21 cellular contexts compared by ENCODE assay signal in the genomic region with DNA sequence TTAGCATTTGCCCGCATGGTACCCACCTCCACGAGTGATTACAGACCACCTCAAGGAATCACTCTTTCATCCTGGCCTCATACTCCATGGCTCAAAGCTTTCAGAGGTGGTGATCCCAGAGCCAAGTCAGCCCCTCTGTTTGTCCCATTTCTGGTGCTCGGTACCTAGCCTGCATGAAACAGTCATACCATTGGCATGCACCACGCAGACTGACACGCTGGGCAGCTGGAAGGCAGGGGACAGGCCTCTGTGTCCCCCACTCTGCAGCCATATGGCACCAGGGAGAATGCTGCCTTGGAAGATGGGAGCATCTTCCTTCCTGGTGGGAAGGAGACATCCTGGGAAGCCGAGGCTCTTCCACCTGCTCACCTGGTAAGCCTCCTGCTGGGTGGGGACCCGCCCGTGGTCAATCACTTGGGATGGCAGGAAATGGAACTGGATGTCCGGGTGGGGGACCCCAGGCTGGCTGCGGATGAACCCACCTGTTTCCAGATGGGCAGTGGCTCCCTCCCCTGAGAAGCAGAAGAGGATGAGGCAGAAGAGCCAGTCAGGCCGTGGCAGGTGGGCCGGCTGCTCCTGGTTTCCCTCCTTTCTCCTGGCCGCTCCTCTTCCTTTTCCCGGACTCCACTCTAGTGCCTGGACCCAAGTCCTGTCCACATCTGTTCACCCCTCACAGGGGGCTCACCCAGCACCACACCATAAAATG. TPM values are rescaled to one million over a fixed set of nuclear protein-coding genes. Genes with fewer than 3 reads are reported as not detected.
A peak's percentile ranks its signal among the peaks of the same experiment; 100 is the strongest.
DNase-seq lines count a peak whose midpoint lies in the region; ATAC-seq and TF ChIP-seq lines count a peak whose summit lies in the region.
"Had no signal": no experiment of that assay in that cellular context is flagged by ENCODE, and none has a peak within 500 bp of the region (broad histone marks: within the 10 kb centered on the region; RNA-seq: fewer than 3 reads in every experiment).

No MANE protein-coding gene starts in this region.

- no peak overlapping the region for H3K4me3 Mint-ChIP-seq in glutamatergic neuron (ENCODE audit: unreplicated experiment)
- no peak overlapping the region for H3K4me3 Mint-ChIP-seq in CD4-positive, alpha-beta T cell
- no peak overlapping the region for H3K4me3 Mint-ChIP-seq in type B pancreatic cell
- H3K4me3 Mint-ChIP-seq: CD4-positive, CD25-positive, alpha-beta regulatory T cell had no signal

- H3K27ac Mint-ChIP-seq in glutamatergic neuron (ENCODE audit: unreplicated experiment), result no peak overlapping the region
- H3K27ac Mint-ChIP-seq in CD4-positive, alpha-beta T cell, result no peak overlapping the region
- no peak overlapping the region for H3K27ac Mint-ChIP-seq in type B pancreatic cell
- H3K27ac Mint-ChIP-seq: CD4-positive, CD25-positive, alpha-beta regulatory T cell had no signal

- H3K9me3 ChIP-seq in KOPT-K1 (ENCODE audit: insufficient read depth, low read length, poor library complexity, severe bottlenecking) (no peaks in the 10 kb centered on the region), upper lobe of right lung (no peaks in the 10 kb centered on the region)
- no peaks in the 10 kb centered on the region for H3K9me3 ChIP-seq in CD4-positive, alpha-beta T cell (ENCODE audit: control insufficient read depth, low read length)
- H3K9me3 ChIP-seq: Peyer's patch had no signal

- intact Hi-C loops in posterior vena cava (cut with DNase I), result no loop called here
- intact Hi-C loops in upper lobe of right lung (cut with DNase I), result no loop called here
- intact Hi-C loops in CD4-positive, alpha-beta T cell (cut with DNase I, micrococcal nuclease), result no loop called here

- H3K27me3 Mint-ChIP-seq in glutamatergic neuron (ENCODE audit: unreplicated experiment) (no peaks in the 10 kb centered on the region), type B pancreatic cell (no peaks in the 10 kb centered on the region)
- no peaks in the 10 kb centered on the region for H3K27me3 Mint-ChIP-seq in CD4-positive, alpha-beta T cell

- H3K4me3 ChIP-seq in upper lobe of right lung, result no peak overlapping the region
- H3K4me3 ChIP-seq: Peyer's patch had no signal

- H3K36me3 ChIP-seq in KOPT-K1 (ENCODE audit: insufficient read depth, low read length) (no peaks in the 10 kb centered on the region), upper lobe of right lung (peaks cover 21% of the 10 kb centered on the region)

- H3K4me1 ChIP-seq in upper lobe of right lung, result no peaks in the 10 kb centered on the region
- H3K4me1 ChIP-seq: Peyer's patch had no signal

- H3K9me3 Mint-ChIP-seq in glutamatergic neuron (ENCODE audit: unreplicated experiment), result peaks cover 5% of the 10 kb centered on the region
- no peaks in the 10 kb centered on the region for H3K9me3 Mint-ChIP-seq in CD4-positive, alpha-beta T cell
- no peaks in the 10 kb centered on the region for H3K9me3 Mint-ChIP-seq in type B pancreatic cell

- no peak for ATAC-seq in upper lobe of right lung
- no peak for ATAC-seq in CD4-positive, alpha-beta T cell (ENCODE audit: poor library complexity)

- POLR2A ChIA-PET in CD4-positive, alpha-beta T cell (lab: Charles Lee), result no interaction called here

- H3K4me1 Mint-ChIP-seq in glutamatergic neuron (ENCODE audit: low read depth, unreplicated experiment), result peaks cover 2% of the 10 kb centered on the region
- no peaks in the 10 kb centered on the region for H3K4me1 Mint-ChIP-seq in CD4-positive, alpha-beta T cell (ENCODE audit: low read depth)
- peaks cover 4% of the 10 kb centered on the region for H3K4me1 Mint-ChIP-seq in type B pancreatic cell (ENCODE audit: unreplicated experiment)
- H3K4me1 Mint-ChIP-seq: CD4-positive, CD25-positive, alpha-beta regulatory T cell had no signal

- H3K27ac ChIP-seq in KOPT-K1 (ENCODE audit: low read depth, low read length, poor library complexity, severe bottlenecking) (peak overlapping the region; percentile 52), upper lobe of right lung (no peak overlapping the region)
- no peak overlapping the region for H3K27ac ChIP-seq in CD4-positive, alpha-beta T cell (ENCODE audit: low read depth, low read length)
- H3K27ac ChIP-seq: Peyer's patch had no signal

- CTCF ChIA-PET in CD4-positive, alpha-beta T cell (lab: Charles Lee), result no interaction called here

- TF ChIP-seq CTCF in glutamatergic neuron (IDR thresholded peaks at IDR 0.05; ENCODE audit: partially characterized antibody, unreplicated experiment) (no peak), upper lobe of right lung (IDR thresholded peaks at IDR 0.05) (no peak), type B pancreatic cell (conservative IDR thresholded peaks at IDR 0.05) (no peak)
- TF ChIP-seq CTCF in CD4-positive, alpha-beta T cell (IDR thresholded peaks at IDR 0.05), result no peak

- H3K36me3 Mint-ChIP-seq in glutamatergic neuron (ENCODE audit: unreplicated experiment) (no peaks in the 10 kb centered on the region), type B pancreatic cell (no peaks in the 10 kb centered on the region)
- H3K36me3 Mint-ChIP-seq in CD4-positive, alpha-beta T cell (ENCODE audit: low read depth), result no peaks in the 10 kb centered on the region
- H3K36me3 Mint-ChIP-seq: CD4-positive, CD25-positive, alpha-beta regulatory T cell had no signal

- H3K27me3 ChIP-seq in upper lobe of right lung, result no peaks in the 10 kb centered on the region
- H3K27me3 ChIP-seq in CD4-positive, alpha-beta T cell (ENCODE audit: control insufficient read depth, insufficient read depth, low read length), result no peaks in the 10 kb centered on the region
- H3K27me3 ChIP-seq: Peyer's patch had no signal

- peak; percentile 8 for DNase-seq in glutamatergic neuron
- DNase-seq in posterior vena cava (ENCODE audit: low spot score), result peak; percentile 52
- DNase-seq in upper lobe of right lung, result peak; percentile 43
- DNase-seq in CD4-positive, alpha-beta T cell, result no peak
- no peak for DNase-seq in type B pancreatic cell (ENCODE audit: extremely low spot score, unreplicated experiment)
- no peak for DNase-seq in NCI-H1105 treated with DMSO at 0.1 percent for 48 hours (lab: John Stamatoyannopoulos, UW)
- DNase-seq: CD4-positive, CD25-positive, alpha-beta regulatory T cell; COR-L47; DMS 273 treated with DMSO at 0.1 percent for 48 hours; DMS79 treated with DMSO at 0.1 percent for 48 hours; MM.1S; NCI-H1092; NCI-H1436 treated with DMSO at 0.1 percent for 48 hours; NCI-H2029; NCI-H226; NCI-H524; NCI-H774; NK-92 treated with Interleukin-12 subunit alpha and Interleukin-12 subunit beta, amount 100 ng/mL, for 24 hours; Peyer's patch had no signal

RNA-seq across cellular contexts. Expression of a gene that starts 26.9 kb away (rescaled TPM):
- total RNA-seq in glutamatergic neuron (ENCODE audit: unreplicated experiment) (0.61 TPM), posterior vena cava (1 to 10 TPM; 2.0 to 3.7 TPM), upper lobe of right lung (10.9 TPM), type B pancreatic cell (ENCODE audit: low replicate concordance) (8.0 and 9.6 TPM in 2 replicates)
- total RNA-seq in CD4-positive, alpha-beta T cell, result under 1 TPM; 0.31 to 0.60 TPM

RNA-seq across cellular contexts. Expression of a gene that starts 27.1 kb away (rescaled TPM):
- total RNA-seq in glutamatergic neuron (ENCODE audit: unreplicated experiment) (0.78 TPM), posterior vena cava (under 1 TPM; 0.33 to 0.46 TPM), upper lobe of right lung (12.4 TPM), type B pancreatic cell (ENCODE audit: low replicate concordance) (10.5 and 10.8 TPM in 2 replicates)
- under 1 TPM; 0.22 to 0.36 TPM for total RNA-seq in CD4-positive, alpha-beta T cell
- total RNA-seq: LHCN-M2 had no signal

Comparison
In these comparisons a context has a peak if more than half of its experiments do, and no peak if none do; other contexts are left out.
1. DNase-seq: peak in glutamatergic neuron (single experiment), posterior vena cava (single experiment) and upper lobe of right lung (single experiment); none in CD4-positive, alpha-beta T cell (0 of 10), type B pancreatic cell (single experiment) and NCI-H1105 treated with DMSO at 0.1 percent for 48 hours (single experiment).